ENCODE assay signal across 25 cellular contexts in genomic region chr13:53398051-53398450, GRCh38.
"Had no signal": no experiment of that assay in that cellular context is flagged by ENCODE, and none has a peak within 500 bp of the region (broad histone marks: within the 10 kb centered on the region; RNA-seq: fewer than 3 reads in every experiment).

No MANE protein-coding gene starts in this region.

- H3K9ac ChIP-seq: SK-N-SH had no signal

- H3K4me1 ChIP-seq: SJSA1 had no signal

- H3K4me2 ChIP-seq: SK-N-SH had no signal

- H3K4me3 ChIP-seq: MG63, SJSA1 had no signal

- DNase-seq: IMR-90, Karpas-422, KG1, MG63, NCI-H1048, NCI-H1105, NCI-H1417, NCI-H1436 treated with DMSO at 0.1 percent for 48 hours, NCI-H1694, NCI-H187 treated with DMSO at 0.1 percent for 48 hours, NCI-H2029 treated with DMSO at 0.1 percent for 48 hours, NCI-H2171 treated with DMSO at 0.1 percent for 48 hours, NCI-H345, NCI-H446 treated with DMSO at 0.1 percent for 48 hours, NCI-H510A treated with DMSO at 0.1 percent for 48 hours, NCI-H69, Right ventricle myocardium superior, RPMI8226, SIG-M5, SK-N-SH, SW 1271, T-cell had no signal

- FAIRE-seq: HepG2, RCC 7860 had no signal

- H3K27me3 ChIP-seq: MG63, SJSA1 had no signal

- H3K27ac ChIP-seq: SJSA1 had no signal

- H3K9me3 ChIP-seq: MG63, SJSA1, SK-N-SH had no signal

- H3K36me3 ChIP-seq: MG63, SJSA1 had no signal
